1 cellular context compared by ENCODE assay signal in genomic region chr17:17950806-17951205, GRCh38.
TF ChIP-seq lines count a peak whose summit lies in the region.

No MANE protein-coding gene starts in this region.

TF ChIP-seq in HepG2, 621 proteins besides CTCF, POLR2A, EP300 and RAD21:
- TF ChIP-seq STAT6 (CRISPR knock-in tag; IDR thresholded peaks at IDR 0.05; ENCODE audit: borderline replicate concordance) (no peak), STAG1 (CRISPR knock-in tag; IDR thresholded peaks at IDR 0.05) (peak; percentile 17; the same call in 1 of the 2 replicates), PLRG1 (conservative IDR thresholded peaks at IDR 0.05) (no peak), HOXA9 (CRISPR knock-in tag; IDR thresholded peaks at IDR 0.05; ENCODE audit: borderline replicate concordance) (no peak)
